Comparison of ENCODE assay signal across 8 cellular contexts in the genomic region with DNA sequence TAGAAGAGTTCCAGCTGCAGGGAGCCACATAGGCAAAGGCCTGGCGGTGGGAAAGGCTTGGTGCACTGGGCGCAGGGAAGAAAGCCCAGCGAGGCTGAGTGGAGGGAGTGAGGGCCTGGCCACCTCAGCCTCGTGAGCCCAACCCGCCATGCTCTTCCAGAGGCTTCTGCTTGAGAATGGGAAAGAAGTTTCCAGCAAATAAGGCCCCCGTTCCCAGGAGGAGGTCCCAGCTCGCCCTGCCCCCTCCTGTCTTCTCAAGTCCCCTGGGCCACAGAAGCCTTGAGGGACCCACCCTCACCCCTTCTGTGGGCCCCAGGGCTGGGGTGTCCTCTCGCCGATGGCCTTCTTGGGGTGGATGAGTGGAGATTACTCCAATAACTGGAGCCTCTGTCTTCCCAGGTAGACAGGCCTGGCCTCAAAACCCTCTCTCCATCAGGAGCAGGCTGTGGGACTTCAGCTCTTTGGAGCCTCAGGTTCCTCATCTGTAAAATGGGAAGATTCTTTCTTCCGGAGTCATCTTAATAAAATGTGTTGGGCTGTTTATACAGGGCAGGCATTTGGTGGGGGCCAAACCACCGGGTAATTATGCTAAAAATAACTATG. TPM values are rescaled to one million over a fixed set of nuclear protein-coding genes. Genes with fewer than 3 reads are reported as not detected.
DNase-seq lines count a peak whose midpoint lies in the region; ATAC-seq and TF ChIP-seq lines count a peak whose summit lies in the region.

No MANE protein-coding gene starts in this region.

- H3K4me3 Mint-ChIP-seq in GM23338 = peak overlapping the region; percentile 65
- peak overlapping the region; percentile 62 for H3K4me3 Mint-ChIP-seq in activated naive CD8-positive, alpha-beta T cell treated with anti-CD3 and anti-CD28 coated beads for 36 hours
- peak overlapping the region; percentile 66 to 87 (median 79) for H3K4me3 Mint-ChIP-seq in naive thymus-derived CD8-positive, alpha-beta T cell

- peaks cover 51% of the 10 kb centered on the region for H3K4me1 Mint-ChIP-seq in GM23338
- H3K4me1 Mint-ChIP-seq in activated naive CD8-positive, alpha-beta T cell treated with anti-CD3 and anti-CD28 coated beads for 36 hours = peaks cover 59% of the 10 kb centered on the region
- peaks cover 44 to 82% (median 77%) of the 10 kb centered on the region in 4 donors for H3K4me1 Mint-ChIP-seq in naive thymus-derived CD8-positive, alpha-beta T cell

- ATAC-seq in GM23338 = no peak
- ATAC-seq in naive thymus-derived CD8-positive, alpha-beta T cell = no peak

- H4K20me1 ChIP-seq in GM23338 (replicated peaks; ENCODE audit: insufficient read depth) = peaks cover 18% of the 10 kb centered on the region

- H3K36me3 ChIP-seq in A673 (ENCODE audit: insufficient read depth, low read length, poor library complexity, severe bottlenecking) (no peaks in the 10 kb centered on the region), GM23338 (ENCODE audit: insufficient read depth) (no peaks in the 10 kb centered on the region)

- DNase-seq in A673 (ENCODE audit: low spot score) (no peak), GM23338 (ENCODE audit: low spot score) (peak; percentile 48), GM19240 (ENCODE audit: insufficient read length, low spot score) (no peak), NCI-H1092 treated with DMSO at 0.1 percent for 48 hours (lab: John Stamatoyannopoulos, UW) (no peak), NCI-H128 (lab: John Stamatoyannopoulos, UW; ENCODE audit: unreplicated experiment) (no peak), GM19238 (ENCODE audit: insufficient read length, low spot score) (no peak)
- DNase-seq in activated naive CD8-positive, alpha-beta T cell treated with anti-CD3 and anti-CD28 coated beads for 36 hours = no peak
- DNase-seq in naive thymus-derived CD8-positive, alpha-beta T cell = no peak

- POLR2A ChIA-PET in A673 (lab: Charles Lee; ENCODE audit: low non-redundant PET) = no interaction called here
- POLR2A ChIA-PET in naive thymus-derived CD8-positive, alpha-beta T cell (lab: Charles Lee) = interaction anchor here (0.6 to 3.0 kb wide), 7 partner anchors 8 to 135 kb away, joined by 3 to 8 read pairs (median 4); no protein-coding TSS in a partner anchor

- H3K27me3 Mint-ChIP-seq in GM23338 (ENCODE audit: insufficient read depth, low read depth, poor library complexity) = peaks cover 14% of the 10 kb centered on the region
- H3K27me3 Mint-ChIP-seq in activated naive CD8-positive, alpha-beta T cell treated with anti-CD3 and anti-CD28 coated beads for 36 hours = no peaks in the 10 kb centered on the region
- no peaks in the 10 kb centered on the region for H3K27me3 Mint-ChIP-seq in naive thymus-derived CD8-positive, alpha-beta T cell

- H3K4me1 ChIP-seq in A673 (ENCODE audit: insufficient read depth, low read length, poor library complexity, severe bottlenecking) = peaks cover 4% of the 10 kb centered on the region
- H3K4me1 ChIP-seq in GM23338 (ENCODE audit: insufficient read depth) = peaks cover 24% of the 10 kb centered on the region

- H3K27ac ChIP-seq in A673 (ENCODE audit: low read depth, low read length, poor library complexity, severe bottlenecking) = no peak overlapping the region
- no peak overlapping the region for H3K27ac ChIP-seq in GM23338 (ENCODE audit: low read depth)

- peak overlapping the region; percentile 73; the same call in 1 of the 2 replicates for H3K4me2 ChIP-seq in GM23338

- no peak overlapping the region for H3K27ac Mint-ChIP-seq in GM23338
- H3K27ac Mint-ChIP-seq in activated naive CD8-positive, alpha-beta T cell treated with anti-CD3 and anti-CD28 coated beads for 36 hours = no peak overlapping the region
- H3K27ac Mint-ChIP-seq in naive thymus-derived CD8-positive, alpha-beta T cell = peak overlapping the region; percentile 51 to 98 (median 92)

- H3K79me2 ChIP-seq in GM23338 (replicated peaks; ENCODE audit: insufficient read depth) = peaks cover 37% of the 10 kb centered on the region

- CTCF ChIA-PET in A673 (lab: Charles Lee) = no interaction called here

- H3K27me3 ChIP-seq in A673 (replicated peaks; ENCODE audit: insufficient read depth, low read depth, low read length, poor library complexity) = no peaks in the 10 kb centered on the region
- H3K27me3 ChIP-seq in GM23338 (ENCODE audit: insufficient read depth) = 0 out of 2 replicates have a peak, but pooled peaks cover 3% of the 10 kb centered on the region

- no peaks in the 10 kb centered on the region for H3K9me2 ChIP-seq in GM23338 (ENCODE audit: insufficient read depth)

- H3F3A ChIP-seq in GM23338 (replicated peaks; ENCODE audit: low read depth) = peaks cover 13% of the 10 kb centered on the region; the same call in 1 of the 2 replicates

- H3K36me3 Mint-ChIP-seq in GM23338 (ENCODE audit: low read depth) = no peaks in the 10 kb centered on the region
- peaks cover 4% of the 10 kb centered on the region for H3K36me3 Mint-ChIP-seq in activated naive CD8-positive, alpha-beta T cell treated with anti-CD3 and anti-CD28 coated beads for 36 hours
- no peaks in the 10 kb centered on the region for H3K36me3 Mint-ChIP-seq in naive thymus-derived CD8-positive, alpha-beta T cell

- intact Hi-C loops in A673 (cut with micrococcal nuclease; ENCODE audit: unreplicated experiment) = no loop called here

- TF ChIP-seq CTCF in A673 (conservative IDR thresholded peaks at IDR 0.05; ENCODE audit: low read depth, low read length) = no peak
- TF ChIP-seq CTCF in GM23338 (conservative IDR thresholded peaks at IDR 0.05; ENCODE audit: low read depth in 2 of 2) = no peak

- H3K4me3 ChIP-seq in A673 (ENCODE audit: low read depth, low read length, poor library complexity, severe bottlenecking) (peak overlapping the region; percentile 35), GM23338 (peak overlapping the region; percentile 50; the same call in 1 of the 2 replicates)

- no peak overlapping the region for H2AFZ ChIP-seq in GM23338

- no TSS peak for BruUV-seq in A673 (replicated peaks; lab: Mats Ljungman, UMichigan)

- H3K9me3 ChIP-seq in A673 (ENCODE audit: low read depth, low read length, poor library complexity, severe bottlenecking) = no peaks in the 10 kb centered on the region

- H3K9me3 Mint-ChIP-seq in GM23338 = no peaks in the 10 kb centered on the region
- H3K9me3 Mint-ChIP-seq in activated naive CD8-positive, alpha-beta T cell treated with anti-CD3 and anti-CD28 coated beads for 36 hours = no peaks in the 10 kb centered on the region
- H3K9me3 Mint-ChIP-seq in naive thymus-derived CD8-positive, alpha-beta T cell = no peaks in the 10 kb centered on the region

RNA-seq across cellular contexts. Expression of a gene that starts 0.9 kb away (rescaled TPM):
- total RNA-seq in A673 (2021) = 13.0 and 14.6 TPM in 2 replicates
- 62.6 and 63.3 TPM in 2 replicates for total RNA-seq in GM23338 (2014; rRNA removed; shearing (Covaris generic))
- 19.0 and 20.5 TPM in 2 replicates for polyA plus RNA-seq in GM23338 (2016; fragmentation: Nextera tagmentation; extraction: Ambion mirVana)
- total RNA-seq in activated naive CD8-positive, alpha-beta T cell treated with anti-CD3 and anti-CD28 coated beads for 36 hours = 10 to 100 TPM; 10.3 to 11.2 TPM
- total RNA-seq in naive thymus-derived CD8-positive, alpha-beta T cell = 10 to 100 TPM; 24.4 to 25.9 TPM
- polyA plus RNA-seq in naive thymus-derived CD8-positive, alpha-beta T cell = 10 to 100 TPM; 16.0 to 26.9 (median 19.0) TPM

Comparison
In these comparisons a context has a peak if more than half of its experiments do, and no peak if none do; other contexts are left out.
1. H3K27ac Mint-ChIP-seq: peak in naive thymus-derived CD8-positive, alpha-beta T cell (10 of 10); none in GM23338 (single experiment) and activated naive CD8-positive, alpha-beta T cell treated with anti-CD3 and anti-CD28 coated beads for 36 hours (single experiment).
2. Peak in every context shown above with its lines, with median percentiles within 50 percentile points of each other: H3K4me3 Mint-ChIP-seq.